In genomic region chrX:46687619-46688018, GRCh38 we compare ENCODE assay signal across 25 cellular contexts.
DNase-seq lines count a peak whose midpoint lies in the region; ATAC-seq and TF ChIP-seq lines count a peak whose summit lies in the region.
"Had no signal": no experiment of that assay in that cellular context is flagged by ENCODE, and none has a peak within 500 bp of the region (broad histone marks: within the 10 kb centered on the region; RNA-seq: fewer than 3 reads in every experiment).

No MANE protein-coding gene starts in this region.

- DNase-seq in CD1c-positive myeloid dendritic cell (ENCODE audit: extremely low spot score) (peak; percentile 27), mammary epithelial cell (peak; percentile 27), fibroblast of pulmonary artery (ENCODE audit: low read depth) (peak; percentile 41), DMS153 (lab: John Stamatoyannopoulos, UW) (no peak), NCI-H510A treated with DMSO at 0.1 percent for 48 hours (lab: John Stamatoyannopoulos, UW) (no peak)
- DNase-seq: activated CD4-positive, alpha-beta T cell treated with anti-CD3 and anti-CD28 coated beads for 48 hours; activated CD8-positive, alpha-beta memory T cell treated with anti-CD3 and anti-CD28 coated beads for 24 hours; activated T-cell treated with anti-CD3 and anti-CD28 coated beads for 4 hours; Caco-2; cortex of kidney; esophagus squamous epithelium; GF-D8; HFFc6; hippocampal formation; NCI-H1436 treated with DMSO at 0.1 percent for 48 hours; NCI-H774; stimulated activated CD4-positive, alpha-beta T cell treated with anti-CD3 and anti-CD28 coated beads, Interleukin-15, amount 100 ng/mL, for 24 hours; transverse colon had no signal

- no TSS peak for BruUV-seq in mammary epithelial cell (replicated peaks; lab: Mats Ljungman, UMichigan)

- 50% methylated on average over 2 of the region's 2 CpGs for WGBS in mammary epithelial cell (ENCODE audit: low coverage, missing lambda C conversion rate)

- peaks cover 2% of the 10 kb centered on the region for H3K27me3 ChIP-seq in mammary epithelial cell (ENCODE audit: insufficient read depth, low read length)
- H3K27me3 ChIP-seq: BLaER1 treated with 17β-estradiol and CSF1 and Interleukin-3, amounts not matched to agents 10 nM and 100 nM; cardiac muscle cell; esophagus squamous epithelium; transverse colon had no signal

- no peak overlapping the region for H3K9ac ChIP-seq in mammary epithelial cell (ENCODE audit: insufficient read depth, low read length)
- H3K9ac ChIP-seq: BLaER1 treated with 17β-estradiol and CSF1 and Interleukin-3, amounts not matched to agents 10 nM and 100 nM had no signal

- no peak for TF ChIP-seq EP300 in Ishikawa (IDR thresholded peaks at IDR 0.05; ENCODE audit: borderline replicate concordance)

- dilution Hi-C loops in mammary epithelial cell (cut with HindIII; ENCODE audit: low sequenced_read_pairs): loop anchor here (5.0 kb wide), 1 partner anchor 105 kb away; no protein-coding TSS in a partner anchor

- intact Hi-C loops in mammary epithelial cell (cut with micrococcal nuclease): loop anchor here (2.0 to 5.0 kb wide), 2 partner anchors 71 to 115 kb away; partner anchors contain the start of genes CHST7 and SLC9A7

- TF ChIP-seq CTCF in mammary epithelial cell (conservative IDR thresholded peaks at IDR 0.05 in 1 of 2, IDR thresholded peaks at IDR 0.05 in 1 of 2; ENCODE audit: extremely low read depth in 1 of 2, insufficient read depth in 1 of 2, low read depth in 1 of 2, low read length in 2 of 2): no peak
- no peak for TF ChIP-seq CTCF in fibroblast of pulmonary artery (IDR thresholded peaks at IDR 0.05; ENCODE audit: low read length, missing control alignments)

- H3K4me3 ChIP-seq in mammary epithelial cell (replicated peaks in 1 of 3; ENCODE audit: insufficient read depth in 1 of 3, low read depth in 2 of 3, low read length in 3 of 3) (no peak overlapping the region), fibroblast of pulmonary artery (replicated peaks; ENCODE audit: low read depth, low read length) (no peak overlapping the region)
- H3K4me3 ChIP-seq: BLaER1 treated with 17β-estradiol and CSF1 and Interleukin-3, amounts not matched to agents 10 nM and 100 nM; cardiac muscle cell; esophagus squamous epithelium; GM23338; transverse colon had no signal

- H3K9me3 ChIP-seq in mammary epithelial cell (replicated peaks; ENCODE audit: insufficient read depth, low read length): no peaks in the 10 kb centered on the region
- H3K9me3 ChIP-seq: Caco-2, esophagus squamous epithelium, transverse colon had no signal

- CTCF ChIA-PET in mammary epithelial cell (lab: Charles Lee; ENCODE audit: low non-redundant PET): no interaction called here

- no peaks in the 10 kb centered on the region for H3K36me3 ChIP-seq in mammary epithelial cell (ENCODE audit: insufficient read depth, low read length)
- H3K36me3 ChIP-seq: BLaER1 treated with 17β-estradiol and CSF1 and Interleukin-3, amounts not matched to agents 10 nM and 100 nM; cardiac muscle cell; esophagus squamous epithelium; transverse colon had no signal

- ATAC-seq in SK-N-SH treated with all-trans-retinoic acid at 6 μM for 48 hours (no peak), GM19463 (IDR thresholded peaks at IDR 0.05; ENCODE audit: unreplicated experiment) (no peak)
- ATAC-seq: GM23338; stimulated activated effector memory CD8-positive, alpha-beta T cell treated with anti-CD3 and anti-CD28 coated beads, Interleukin-12 subunit alpha, Interleukin-12 subunit beta, amount 100 ng/mL, for 72 hours had no signal

- H3K4me1 ChIP-seq in mammary epithelial cell (ENCODE audit: insufficient read depth, low read length): peaks cover 10% of the 10 kb centered on the region
- H3K4me1 ChIP-seq: Caco-2, esophagus squamous epithelium, transverse colon had no signal

- TF ChIP-seq RAD21 in Ishikawa (IDR thresholded peaks at IDR 0.05; ENCODE audit: low read depth): no peak

- no peaks in the 10 kb centered on the region for H4K20me1 ChIP-seq in mammary epithelial cell (ENCODE audit: insufficient read depth, low read length)
- H4K20me1 ChIP-seq: BLaER1 treated with 17β-estradiol and CSF1 and Interleukin-3, amounts not matched to agents 10 nM and 100 nM had no signal

- in situ Hi-C loops in mammary epithelial cell (cut with MboI; ENCODE audit: low sequenced_read_pairs in 2 of 2): no loop called here

- peaks cover 22% of the 10 kb centered on the region for H3K79me2 ChIP-seq in mammary epithelial cell (ENCODE audit: insufficient read depth, low read length)

- no peak overlapping the region for H2AFZ ChIP-seq in mammary epithelial cell (ENCODE audit: low read depth, low read length)
- H2AFZ ChIP-seq: GM23338 had no signal

- H3K4me2 ChIP-seq in mammary epithelial cell (ENCODE audit: insufficient read depth, low read depth, low read length): no peak overlapping the region
- H3K4me2 ChIP-seq: GM23338 had no signal

- no peak overlapping the region for H3K27ac ChIP-seq in mammary epithelial cell (ENCODE audit: insufficient read depth, low read depth, low read length)
- H3K27ac ChIP-seq: BLaER1 treated with 17β-estradiol and CSF1 and Interleukin-3, amounts not matched to agents 10 nM and 100 nM; cardiac muscle cell; esophagus squamous epithelium; transverse colon had no signal

TF ChIP-seq in Ishikawa, 13 proteins besides CTCF, POLR2A, EP300 and RAD21:
- TF ChIP-seq REST (IDR thresholded peaks at IDR 0.05; ENCODE audit: low read depth) (no peak), CEBPB (IDR thresholded peaks at IDR 0.05) (peak; percentile 40; the same call in 1 of the 2 replicates)

TF ChIP-seq in SK-N-SH treated with all-trans-retinoic acid at 6 μM for 48 hours, 23 proteins besides CTCF, POLR2A, EP300 and RAD21 (continues in another document):
- TF ChIP-seq BACH2 (CRISPR knock-in tag; IDR thresholded peaks at IDR 0.05; ENCODE audit: borderline replicate concordance) (no peak), RARB (CRISPR knock-in tag; IDR thresholded peaks at IDR 0.05) (no peak), ZNF8 (CRISPR knock-in tag; IDR thresholded peaks at IDR 0.05) (no peak), ZFP30 (CRISPR knock-in tag; IDR thresholded peaks at IDR 0.05) (no peak), ISL1 (CRISPR knock-in tag; IDR thresholded peaks at IDR 0.05) (no peak), PPARA (CRISPR knock-in tag; IDR thresholded peaks at IDR 0.05; ENCODE audit: borderline replicate concordance) (no peak), POU6F1 (CRISPR knock-in tag; IDR thresholded peaks at IDR 0.05; ENCODE audit: borderline replicate concordance, low read depth) (no peak), CSRNP3 (CRISPR knock-in tag; IDR thresholded peaks at IDR 0.05) (no peak), ESRRG (CRISPR knock-in tag; IDR thresholded peaks at IDR 0.05) (no peak), PATZ1 (CRISPR knock-in tag; IDR thresholded peaks at IDR 0.05; ENCODE audit: borderline replicate concordance) (no peak), TOX (CRISPR knock-in tag; IDR thresholded peaks at IDR 0.05; ENCODE audit: borderline replicate concordance) (no peak), ZC3H10 (CRISPR knock-in tag; IDR thresholded peaks at IDR 0.05) (no peak)

Comparison
In these comparisons a context has a peak if more than half of its experiments do, and no peak if none do; other contexts are left out.
1. DNase-seq: peak in CD1c-positive myeloid dendritic cell (single experiment), mammary epithelial cell (single experiment) and fibroblast of pulmonary artery (single experiment); none in DMS153 (single experiment) and NCI-H510A treated with DMSO at 0.1 percent for 48 hours (single experiment).